Comparison of ENCODE assay signal across 8 cellular contexts in the genomic region with DNA sequence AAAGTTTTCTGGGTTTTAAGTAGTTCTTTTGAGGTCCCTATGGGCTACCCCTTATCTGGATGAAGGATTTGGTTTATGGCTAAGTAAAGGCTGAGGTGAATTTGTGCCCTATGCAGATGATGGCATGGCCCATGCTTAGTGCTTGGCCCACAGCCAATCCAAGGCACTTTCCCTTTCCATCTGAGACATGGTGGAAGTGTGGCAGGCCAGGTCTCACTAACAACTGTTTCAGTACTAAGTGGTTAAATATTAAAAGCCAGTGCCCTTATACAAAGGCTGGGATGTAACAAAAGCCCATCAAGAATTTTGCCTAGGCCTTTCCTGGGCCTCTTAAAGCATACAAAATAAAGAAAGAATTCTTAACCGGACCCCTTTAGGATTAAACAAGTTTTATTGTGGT. TPM values are rescaled to one million over a fixed set of nuclear protein-coding genes. Genes with fewer than 3 reads are reported as not detected.
DNase-seq lines count a peak whose midpoint lies in the region; ATAC-seq, FAIRE-seq and TF ChIP-seq lines count a peak whose summit lies in the region.
"Not testable (repeated sequence)": the region's sequence is repeated elsewhere in the genome, so short reads cannot be mapped to it uniquely, and the experiment has no call there.

No MANE protein-coding gene starts in this region.

- H3F3A ChIP-seq in SU-DHL-6 (ENCODE audit: insufficient read depth) = not testable (repeated sequence)

- RAD21 ChIA-PET in GM12878 (lab: Charles Lee; ENCODE audit: unreplicated experiment) = not testable (repeated sequence)

- not testable (repeated sequence) for FAIRE-seq in GM12878 (lab: Jason Lieb, UNC)

- CTCF ChIA-PET in GM12878 (lab: Yijun Ruan, JAX) = not testable (repeated sequence)

- not testable (repeated sequence) for H3K4me3 ChIP-seq in SU-DHL-6 (ENCODE audit: insufficient read depth, low read length, poor library complexity, severe bottlenecking); GM12878

- DNase-seq in COLO668 (lab: John Stamatoyannopoulos, UW; ENCODE audit: unreplicated experiment) (peak; percentile 77), ELR (ENCODE audit: low read depth) (peak; percentile 10), NCI-H345 (lab: John Stamatoyannopoulos, UW) (peak; percentile 19), left colon (peak; percentile 43 to 50)
- not testable (repeated sequence) for DNase-seq in GM12878 (ENCODE audit: low read depth, low spot score)
- peak; percentile 3 for DNase-seq in stimulated activated CD4-positive, alpha-beta T cell treated with anti-CD3 and anti-CD28 coated beads, Interleukin-1b, Interleukin-23, amount 100 ng/mL, for 48 hours

- H3K9me3 ChIP-seq in SU-DHL-6 (ENCODE audit: insufficient read depth, low read length); GM12878 (replicated peaks; ENCODE audit: control insufficient read depth, insufficient read depth, low read length): not testable (repeated sequence)

- not testable (repeated sequence) for H3K9me3 Mint-ChIP-seq in nephron

- ATAC-seq in GM12878, left colon: not testable (repeated sequence)

- intact Hi-C loops in GM12878 (cut with micrococcal nuclease; ENCODE audit: unreplicated experiment); left colon (cut with DNase I, micrococcal nuclease): not testable (repeated sequence)

- not testable (repeated sequence) for H3K9me2 ChIP-seq in SU-DHL-6 (replicated peaks; ENCODE audit: insufficient read depth, low read length)

- TF ChIP-seq POLR2A in GM12878 (IDR thresholded peaks at IDR 0.05; ENCODE audit: low read depth, low read length) = not testable (repeated sequence)

- H3K4me2 ChIP-seq in SU-DHL-6 (ENCODE audit: low read depth, low read length, poor library complexity, severe bottlenecking); GM12878 (ENCODE audit: control insufficient read depth, insufficient read depth): not testable (repeated sequence)

- 100% methylated on average over 1 of the region's 1 CpG for WGBS in GM12878 (ENCODE audit: insufficient coverage, insufficient replicate concordance, low lambda C conversion rate, missing lambda C conversion rate)

- H3K79me2 ChIP-seq in SU-DHL-6 (ENCODE audit: insufficient read depth, low read length); GM12878 (ENCODE audit: control insufficient read depth, insufficient read depth, low read length): not testable (repeated sequence)

- not testable (repeated sequence) for H3K9ac ChIP-seq in SU-DHL-6 (ENCODE audit: low read length); GM12878 (ENCODE audit: control insufficient read depth, insufficient read depth, low read length)

- H3K36me3 ChIP-seq in SU-DHL-6 (ENCODE audit: low read length); GM12878 (ENCODE audit: control insufficient read depth in 2 of 2, insufficient read depth in 2 of 2, low read length in 1 of 2): not testable (repeated sequence)

- not testable (repeated sequence) for H3K27me3 ChIP-seq in SU-DHL-6 (ENCODE audit: low read length); GM12878 (replicated peaks in 1 of 2; ENCODE audit: control insufficient read depth in 2 of 2, insufficient read depth in 2 of 2, low read length in 1 of 2)

- SMC1A ChIA-PET in GM12878 (lab: Charles Lee; ENCODE audit: uncharacterized antibody, unreplicated experiment) = not testable (repeated sequence)

- not testable (repeated sequence) for H3K27me3 Mint-ChIP-seq in nephron (ENCODE audit: low read depth)

- H3K27ac ChIP-seq in SU-DHL-6 (ENCODE audit: low read depth, low read length); GM12878 (ENCODE audit: control insufficient read depth, insufficient read depth): not testable (repeated sequence)

- TF ChIP-seq CTCF in SU-DHL-6 (IDR thresholded peaks at IDR 0.05; ENCODE audit: insufficient read depth, low read length, poor library complexity, severe bottlenecking); GM12878 (IDR thresholded peaks at IDR 0.05 in 2 of 3, conservative IDR thresholded peaks at IDR 0.05 in 1 of 3; ENCODE audit: control insufficient read depth in 2 of 3, extremely low read depth in 1 of 3, insufficient read depth in 1 of 3, low read depth in 3 of 3, low read length in 3 of 3); nephron (IDR thresholded peaks at IDR 0.05; ENCODE audit: unreplicated experiment in 3 of 3): not testable (repeated sequence)

- H3K27ac Mint-ChIP-seq in nephron = peak overlapping the region; percentile 91 to 97 (median 95)

- not testable (repeated sequence) for H4K20me1 ChIP-seq in SU-DHL-6 (ENCODE audit: low read depth, low read length); GM12878 (ENCODE audit: control insufficient read depth, insufficient read depth)

- TF ChIP-seq RAD21 in GM12878 (IDR thresholded peaks at IDR 0.05; ENCODE audit: insufficient read depth, low read depth, low read length) = not testable (repeated sequence)

- not testable (repeated sequence) for H3K4me1 ChIP-seq in GM12878 (ENCODE audit: control insufficient read depth, insufficient read depth, low read length)

- in situ Hi-C loops in GM12878 (cut with MboI) = not testable (repeated sequence)

- H3K4me1 Mint-ChIP-seq in nephron = not testable (repeated sequence)

- TF ChIP-seq EP300 in GM12878 (IDR thresholded peaks at IDR 0.05; ENCODE audit: borderline replicate concordance in 1 of 2, control insufficient read depth in 1 of 2, low read depth in 2 of 2, low read length in 2 of 2) = not testable (repeated sequence)

- not testable (repeated sequence) for H3K36me3 Mint-ChIP-seq in nephron (ENCODE audit: low read depth)

- not testable (repeated sequence) for BruUV-seq in GM12878 (replicated peaks; lab: Mats Ljungman, UMichigan)

- POLR2A ChIA-PET in GM12878 (lab: Charles Lee) = not testable (repeated sequence)

- peak overlapping the region; percentile 26 for H2AFZ ChIP-seq in SU-DHL-6 (ENCODE audit: low read depth, low read length, severe bottlenecking)
- H2AFZ ChIP-seq in GM12878 (ENCODE audit: control insufficient read depth, low read depth, low read length) = peak overlapping the region; percentile 7; the same call in 1 of the 2 replicates

- peak overlapping the region in 2 of 3 experiments; percentile 30 to 35 for H3K4me3 Mint-ChIP-seq in nephron

RNA-seq across cellular contexts. Expression of a gene that starts 1.7 kb away (rescaled TPM):
- 241 and 243 TPM in 2 replicates for total RNA-seq in GM12878 (2013; cell fraction: nucleolus; rRNA removed)
- total RNA-seq in GM12878 (2014; rRNA removed) = 42.1 and 53.2 TPM in 2 replicates
- 34.5 and 36.2 TPM in 2 replicates for total RNA-seq in GM12878 (2014; rRNA removed; fragmentation: Illumina TruSeq; extraction: Trizol)
- 27.0 and 35.1 TPM in 2 replicates for total RNA-seq in GM12878 (2021)
- polyA plus RNA-seq in GM12878 (2011; ENCODE audit: low read depth) = 17.6 TPM
- 84.1 and 88.1 TPM in 2 replicates for polyA plus RNA-seq in GM12878 (2011; rRNA removed)
- 58.2 and 61.7 TPM in 2 replicates for polyA plus RNA-seq in GM12878 (2011; cell fraction: cytosol; rRNA removed)
- 115 and 160 TPM in 2 replicates for polyA plus RNA-seq in GM12878 (2011; cell fraction: nucleus; rRNA removed)
- polyA plus RNA-seq in GM12878 (2012) = 24.3 and 31.2 TPM in 2 replicates
- 35.7 and 42.2 TPM in 2 replicates for polyA plus RNA-seq in GM12878 (2014; fragmentation: Illumina TruSeq; extraction: Trizol)
- 10 to 100 TPM; 37.2 to 45.6 TPM for polyA plus RNA-seq in GM12878 (2014; fragmentation: Nextera tagmentation; extraction: Ambion mirVana)
- polyA plus RNA-seq in GM12878 (2014; rRNA removed) = 34.6 and 36.9 TPM in 2 replicates
- 10 to 100 TPM; 32.9 to 35.2 TPM for polyA plus RNA-seq in GM12878 (2016; fragmentation: Nextera tagmentation; extraction: Ambion mirVana)
- 65.3 and 78.6 TPM in 2 replicates for polyA minus RNA-seq in GM12878 (2011; rRNA and poly(A)+ RNA removed)
- 12.2 and 19.8 TPM in 2 replicates for polyA minus RNA-seq in GM12878 (2011; cell fraction: cytosol; rRNA and poly(A)+ RNA removed)
- polyA minus RNA-seq in GM12878 (2011; cell fraction: nucleus; rRNA and poly(A)+ RNA removed) = 134 and 184 TPM in 2 replicates
- 10 to 100 TPM; 17.4 to 32.0 TPM for total RNA-seq in left colon
